ENCODE assay signal across 19 cellular contexts in the genomic region with DNA sequence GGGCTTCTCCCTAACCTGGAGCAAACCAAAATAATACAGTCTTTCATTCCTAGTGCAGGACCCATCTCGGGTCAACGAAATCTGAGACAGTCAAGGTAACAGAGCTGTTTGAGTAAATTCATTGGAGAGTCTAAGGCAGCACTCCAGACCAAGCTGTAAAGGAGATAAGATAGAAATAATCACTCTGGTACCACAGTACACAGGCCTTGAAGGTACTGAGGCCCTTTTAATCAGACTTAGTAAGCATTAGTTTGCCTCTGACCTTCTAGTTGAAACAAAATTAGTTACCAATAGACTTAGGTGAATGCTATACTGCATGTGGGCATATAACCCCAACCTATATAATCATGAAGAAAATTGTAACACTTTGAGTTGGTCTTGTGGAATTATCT. TPM values are rescaled to one million over a fixed set of nuclear protein-coding genes. Genes with fewer than 3 reads are reported as not detected.
DNase-seq lines count a peak whose midpoint lies in the region; ATAC-seq and TF ChIP-seq lines count a peak whose summit lies in the region.
"Had no signal": no experiment of that assay in that cellular context is flagged by ENCODE, and none has a peak within 500 bp of the region (broad histone marks: within the 10 kb centered on the region; RNA-seq: fewer than 3 reads in every experiment).

No MANE protein-coding gene starts in this region.

- H3K27ac ChIP-seq in OCI-LY1 (ENCODE audit: low read depth, low read length, poor library complexity, severe bottlenecking) (peak overlapping the region; percentile 7), neural progenitor cell (no peak overlapping the region), ascending aorta (no peak overlapping the region)
- H3K27ac ChIP-seq: pancreas had no signal

- H3K4me1 ChIP-seq in OCI-LY1 (ENCODE audit: insufficient read depth, low read length, severe bottlenecking) (peaks cover 7% of the 10 kb centered on the region), neural progenitor cell (no peaks in the 10 kb centered on the region), ascending aorta (no peaks in the 10 kb centered on the region)
- H3K4me1 ChIP-seq: pancreas had no signal

- ATAC-seq in activated naive CD4-positive, alpha-beta T cell treated with anti-CD3 and anti-CD28 coated beads, Interleukin-2, amount 50 U/mL, for 72 hours, result no peak

- H3K9ac ChIP-seq in OCI-LY1 (ENCODE audit: low read length), result no peak overlapping the region
- no peak overlapping the region for H3K9ac ChIP-seq in neural progenitor cell

- H2AFZ ChIP-seq in OCI-LY1 (ENCODE audit: low read length) (no peak overlapping the region), neural progenitor cell (replicated peaks) (peak overlapping the region; percentile 76)

- no peaks in the 10 kb centered on the region for H3K36me3 ChIP-seq in OCI-LY1 (ENCODE audit: insufficient read depth, low read length)
- H3K36me3 ChIP-seq in neural progenitor cell, result no peaks in the 10 kb centered on the region
- no peaks in the 10 kb centered on the region for H3K36me3 ChIP-seq in ascending aorta
- H3K36me3 ChIP-seq: pancreas had no signal

- intact Hi-C loops in Calu3 (cut with micrococcal nuclease; ENCODE audit: unreplicated experiment) (no loop called here), ascending aorta (cut with DNase I) (loop anchor here (10.0 kb wide), 1 partner anchor 367 kb away; no protein-coding TSS in a partner anchor)

- no peaks in the 10 kb centered on the region for H3K36me3 Mint-ChIP-seq in Calu3 (ENCODE audit: insufficient read depth, unreplicated experiment)
- no peaks in the 10 kb centered on the region for H3K36me3 Mint-ChIP-seq in neural progenitor cell
- peaks cover 5 to 10% of the 10 kb centered on the region in 2 donors for H3K36me3 Mint-ChIP-seq in activated naive CD4-positive, alpha-beta T cell treated with anti-CD3 and anti-CD28 coated beads, Interleukin-2, amount 50 U/mL, for 72 hours

- no peak overlapping the region for H3K4me3 Mint-ChIP-seq in Calu3 (ENCODE audit: low read depth, unreplicated experiment)
- no peak overlapping the region for H3K4me3 Mint-ChIP-seq in neural progenitor cell
- H3K4me3 Mint-ChIP-seq: activated naive CD4-positive, alpha-beta T cell treated with anti-CD3 and anti-CD28 coated beads, Interleukin-2, amount 50 U/mL, for 24 hours; memory B cell; naive thymus-derived CD4-positive, alpha-beta T cell; T-helper 2 cell treated with Interferon-gamma antibody and Interleukin-4, amounts not matched to agents 5 μg/mL and 100 μg/mL, for 36 hours had no signal

- no peak for TF ChIP-seq CTCF in Calu3 (IDR thresholded peaks at IDR 0.05; ENCODE audit: unreplicated experiment)
- TF ChIP-seq CTCF in OCI-LY1 (IDR thresholded peaks at IDR 0.05; ENCODE audit: low read length), result no peak
- no peak for TF ChIP-seq CTCF in neural progenitor cell (IDR thresholded peaks at IDR 0.05)
- no peak for TF ChIP-seq CTCF in ascending aorta (IDR thresholded peaks at IDR 0.05)

- no peaks in the 10 kb centered on the region for H3K27me3 Mint-ChIP-seq in Calu3 (ENCODE audit: unreplicated experiment)
- H3K27me3 Mint-ChIP-seq in neural progenitor cell (ENCODE audit: insufficient read depth, low read depth), result peaks cover 1% of the 10 kb centered on the region
- H3K27me3 Mint-ChIP-seq: activated naive CD4-positive, alpha-beta T cell treated with anti-CD3 and anti-CD28 coated beads, Interleukin-2, amount 50 U/mL, for 24 hours; memory B cell; naive thymus-derived CD4-positive, alpha-beta T cell had no signal

- H4K20me1 ChIP-seq in OCI-LY1 (ENCODE audit: insufficient read depth, low read length) (no peaks in the 10 kb centered on the region), neural progenitor cell (ENCODE audit: low read depth) (no peaks in the 10 kb centered on the region)

- H3K9me3 ChIP-seq in OCI-LY1 (ENCODE audit: low read length), result no peaks in the 10 kb centered on the region
- H3K9me3 ChIP-seq in neural progenitor cell (ENCODE audit: low read depth), result no peaks in the 10 kb centered on the region
- no peaks in the 10 kb centered on the region for H3K9me3 ChIP-seq in ascending aorta
- H3K9me3 ChIP-seq: pancreas had no signal

- DNase-seq in Calu3 (no peak), erythroblast (lab: John Stamatoyannopoulos, UW) (peak; percentile 41 to 62), neural progenitor cell (ENCODE audit: low spot score) (no peak), ascending aorta (ENCODE audit: low spot score in 2 of 2) (no peak), Ammon's horn (ENCODE audit: low spot score) (no peak), HuH-7 (ENCODE audit: low spot score) (no peak)
- no peak for DNase-seq in activated naive CD4-positive, alpha-beta T cell treated with anti-CD3 and anti-CD28 coated beads, Interleukin-2, amount 50 U/mL, for 72 hours (ENCODE audit: low spot score in 2 of 2)
- DNase-seq: effector CD8-positive, alpha-beta T cell; naive thymus-derived CD4-positive, alpha-beta T cell; NCI-H1092; NCI-H187 treated with DMSO at 0.1 percent for 48 hours; NCI-H226; NCI-H774; pancreas had no signal

- no peaks in the 10 kb centered on the region for H3K9me2 ChIP-seq in OCI-LY1 (ENCODE audit: low read depth, low read length)

- H3K4me3 ChIP-seq in OCI-LY1 (ENCODE audit: low read depth, low read length, poor library complexity, severe bottlenecking) (no peak overlapping the region), neural progenitor cell (no peak overlapping the region), ascending aorta (no peak overlapping the region)
- H3K4me3 ChIP-seq: GM12878, pancreas had no signal

- CTCF ChIA-PET in Calu3 (lab: Charles Lee), result interaction anchor here (0.5 to 1.9 kb wide), 4 partner anchors 11 to 399 kb away, joined by 3 to 4 read pairs (median 4); no protein-coding TSS in a partner anchor

- H3K9me3 Mint-ChIP-seq in Calu3 (ENCODE audit: low read depth, unreplicated experiment), result no peaks in the 10 kb centered on the region
- H3K9me3 Mint-ChIP-seq in neural progenitor cell, result peaks cover 15% of the 10 kb centered on the region
- peaks cover 3 to 10% of the 10 kb centered on the region in 2 donors for H3K9me3 Mint-ChIP-seq in activated naive CD4-positive, alpha-beta T cell treated with anti-CD3 and anti-CD28 coated beads, Interleukin-2, amount 50 U/mL, for 72 hours
- H3K9me3 Mint-ChIP-seq: activated naive CD4-positive, alpha-beta T cell treated with anti-CD3 and anti-CD28 coated beads, Interleukin-2, amount 50 U/mL, for 24 hours had no signal

- no peak overlapping the region for H3K4me2 ChIP-seq in OCI-LY1 (ENCODE audit: low read length)
- no peak overlapping the region for H3K4me2 ChIP-seq in neural progenitor cell

- no peak for TF ChIP-seq POLR2A in erythroblast (IDR thresholded peaks at IDR 0.05; ENCODE audit: low read length)

- H3K27me3 ChIP-seq in OCI-LY1 (ENCODE audit: insufficient read depth, low read length), result no peaks in the 10 kb centered on the region
- H3K27me3 ChIP-seq in neural progenitor cell, result no peaks in the 10 kb centered on the region
- H3K27me3 ChIP-seq in ascending aorta, result no peaks in the 10 kb centered on the region
- H3K27me3 ChIP-seq: pancreas had no signal

- peak overlapping the region; percentile 63 for H3K27ac Mint-ChIP-seq in Calu3 (ENCODE audit: unreplicated experiment)
- no peak overlapping the region for H3K27ac Mint-ChIP-seq in neural progenitor cell
- no peak overlapping the region for H3K27ac Mint-ChIP-seq in activated naive CD4-positive, alpha-beta T cell treated with anti-CD3 and anti-CD28 coated beads, Interleukin-2, amount 50 U/mL, for 72 hours
- H3K27ac Mint-ChIP-seq: activated naive CD4-positive, alpha-beta T cell treated with anti-CD3 and anti-CD28 coated beads, Interleukin-2, amount 50 U/mL, for 24 hours; memory B cell; T-helper 2 cell treated with Interferon-gamma antibody and Interleukin-4, amounts not matched to agents 5 μg/mL and 100 μg/mL, for 36 hours had no signal

- peaks cover 15% of the 10 kb centered on the region for H3K4me1 Mint-ChIP-seq in Calu3 (ENCODE audit: low read depth, unreplicated experiment)
- H3K4me1 Mint-ChIP-seq in neural progenitor cell, result peaks cover 2% of the 10 kb centered on the region

- no TSS peak for BruUV-seq in Calu3 (replicated peaks; lab: Mats Ljungman, UMichigan)

- H3F3A ChIP-seq in OCI-LY1 (ENCODE audit: insufficient read depth, low read length), result no peaks in the 10 kb centered on the region
- H3F3A ChIP-seq in neural progenitor cell (ENCODE audit: low read depth), result peaks cover 5% of the 10 kb centered on the region

- no peaks in the 10 kb centered on the region for H3K79me2 ChIP-seq in OCI-LY1 (ENCODE audit: insufficient read depth, low read length)
- H3K79me2 ChIP-seq in neural progenitor cell (ENCODE audit: low read depth), result no peaks in the 10 kb centered on the region

RNA-seq across cellular contexts. Expression of a gene that starts 54.4 kb away (rescaled TPM):
- total RNA-seq in Calu3 (2022) (37.3 and 45.6 TPM in 2 replicates), neural progenitor cell (ENCODE audit: low replicate concordance) (20.3 and 23.6 TPM in 2 replicates), ascending aorta (33.8 TPM)
- total RNA-seq in activated naive CD4-positive, alpha-beta T cell treated with anti-CD3 and anti-CD28 coated beads, Interleukin-2, amount 50 U/mL, for 72 hours, result 10 to 100 TPM; 15.1 to 18.4 TPM

Comparison
In these comparisons a context has a peak if more than half of its experiments do, and no peak if none do; other contexts are left out.
1. DNase-seq: peak in erythroblast (2 of 2); none in Calu3 (single experiment), neural progenitor cell (single experiment), ascending aorta (0 of 2), Ammon's horn (single experiment), HuH-7 (single experiment) and activated naive CD4-positive, alpha-beta T cell treated with anti-CD3 and anti-CD28 coated beads, Interleukin-2, amount 50 U/mL, for 72 hours (0 of 2).